ENCODE assay signal across 13 cellular contexts in genomic region chr6:42423244-42423643, GRCh38. TPM values are rescaled to one million over a fixed set of nuclear protein-coding genes. Genes with fewer than 3 reads are reported as not detected.
DNase-seq lines count a peak whose midpoint lies in the region; ATAC-seq and TF ChIP-seq lines count a peak whose summit lies in the region.
"Had no signal": no experiment of that assay in that cellular context is flagged by ENCODE, and none has a peak within 500 bp of the region (broad histone marks: within the 10 kb centered on the region; RNA-seq: fewer than 3 reads in every experiment).

No MANE protein-coding gene starts in this region.

- peak overlapping the region; percentile 72 for H3K27ac Mint-ChIP-seq in activated CD4-positive, alpha-beta memory T cell treated with anti-CD3 and anti-CD28 coated beads for 36 hours
- H3K27ac Mint-ChIP-seq in naive thymus-derived CD4-positive, alpha-beta T cell = peak overlapping the region in 8 of 9 donors; percentile 18 to 89 (median 68)

- peak overlapping the region; percentile 18 for H3K4me3 Mint-ChIP-seq in activated CD4-positive, alpha-beta memory T cell treated with anti-CD3 and anti-CD28 coated beads for 36 hours
- H3K4me3 Mint-ChIP-seq in naive thymus-derived CD4-positive, alpha-beta T cell = peak overlapping the region; percentile 54 to 88 (median 74)

- H3K4me1 ChIP-seq in naive thymus-derived CD4-positive, alpha-beta T cell (ENCODE audit: control insufficient read depth in 2 of 2, insufficient read depth in 2 of 2, low read length in 2 of 2) = peaks cover 34 to 38% of the 10 kb centered on the region in 2 donors

- POLR2A ChIA-PET in activated CD4-positive, alpha-beta memory T cell treated with anti-CD3 and anti-CD28 coated beads for 36 hours (lab: Charles Lee) = interaction anchor here (0.6 to 2.7 kb wide), 7 partner anchors 12 to 98 kb away, joined by 3 to 10 read pairs (median 3); no protein-coding TSS in a partner anchor
- POLR2A ChIA-PET in naive thymus-derived CD4-positive, alpha-beta T cell (lab: Charles Lee) = interaction anchor here (1.2 to 3.1 kb wide), 5 partner anchors 9 to 50 kb away, joined by 6 to 21 read pairs (median 9); partner anchors contain the start of gene TRERF1

- DNase-seq in GM12865 (ENCODE audit: low read depth) (peak; percentile 91), GM20000 (ENCODE audit: low spot score) (peak; percentile 30), NCI-H2171 (lab: John Stamatoyannopoulos, UW) (no peak), HCEC 1CT (no peak), SW480 (ENCODE audit: low spot score) (no peak)
- peak; percentile 74 for DNase-seq in activated CD4-positive, alpha-beta memory T cell treated with anti-CD3 and anti-CD28 coated beads for 36 hours
- DNase-seq in naive thymus-derived CD4-positive, alpha-beta T cell = peak in 1 of 9 donors; percentile 21
- DNase-seq: brain microvascular endothelial cell, NCI-H1048, NCI-H446 treated with DMSO at 0.1 percent for 48 hours, stomach had no signal

- H3K9me3 Mint-ChIP-seq in activated CD4-positive, alpha-beta memory T cell treated with anti-CD3 and anti-CD28 coated beads for 36 hours = no peaks in the 10 kb centered on the region
- no peaks in the 10 kb centered on the region for H3K9me3 Mint-ChIP-seq in naive thymus-derived CD4-positive, alpha-beta T cell

- no peaks in the 10 kb centered on the region for H3K36me3 Mint-ChIP-seq in activated CD4-positive, alpha-beta memory T cell treated with anti-CD3 and anti-CD28 coated beads for 36 hours
- H3K36me3 Mint-ChIP-seq in naive thymus-derived CD4-positive, alpha-beta T cell = peaks cover 0 to 17% (median 9%) of the 10 kb centered on the region in 5 donors

- no peak overlapping the region for H3K4me3 ChIP-seq in GM12865 (ENCODE audit: low read depth, low read length)
- H3K4me3 ChIP-seq in naive thymus-derived CD4-positive, alpha-beta T cell (ENCODE audit: low read length) = peak overlapping the region; percentile 8
- H3K4me3 ChIP-seq: stomach had no signal

- H3K27me3 ChIP-seq in naive thymus-derived CD4-positive, alpha-beta T cell (ENCODE audit: control insufficient read depth in 2 of 2, insufficient read depth in 2 of 2, low read length in 2 of 2) = no peaks in the 10 kb centered on the region
- H3K27me3 ChIP-seq: brain microvascular endothelial cell, stomach had no signal

- H3K9me3 ChIP-seq in naive thymus-derived CD4-positive, alpha-beta T cell (ENCODE audit: control insufficient read depth in 2 of 3, low read length in 3 of 3) = no peaks in the 10 kb centered on the region
- H3K9me3 ChIP-seq: stomach had no signal

- TF ChIP-seq CTCF in GM12865 (IDR thresholded peaks at IDR 0.05; ENCODE audit: insufficient read depth, low read depth, low read length, missing control alignments) = no peak
- TF ChIP-seq CTCF in GM20000 (IDR thresholded peaks at IDR 0.05; ENCODE audit: extremely low read depth, missing control alignments) = no peak

- no peaks in the 10 kb centered on the region for H3K36me3 ChIP-seq in naive thymus-derived CD4-positive, alpha-beta T cell (ENCODE audit: control insufficient read depth in 2 of 3, insufficient read depth in 3 of 3, low read length in 3 of 3)
- H3K36me3 ChIP-seq: brain microvascular endothelial cell, stomach had no signal

- CTCF ChIA-PET in activated CD4-positive, alpha-beta memory T cell treated with anti-CD3 and anti-CD28 coated beads for 36 hours (lab: Charles Lee) = interaction anchor here (0.7 to 1.9 kb wide), 4 partner anchors 9 to 124 kb away, joined by 3 to 12 read pairs (median 4); no protein-coding TSS in a partner anchor
- CTCF ChIA-PET in naive thymus-derived CD4-positive, alpha-beta T cell (lab: Charles Lee) = interaction anchor here (0.7 to 1.2 kb wide), 3 partner anchors 12 to 360 kb away, joined by 3 to 6 read pairs (median 5); no protein-coding TSS in a partner anchor

- intact Hi-C loops in activated CD4-positive, alpha-beta memory T cell treated with anti-CD3 and anti-CD28 coated beads for 36 hours (cut with micrococcal nuclease) = loop anchor here (1.0 to 5.0 kb wide), 3 partner anchors 18 to 99 kb away; no protein-coding TSS in a partner anchor
- intact Hi-C loops in naive thymus-derived CD4-positive, alpha-beta T cell (cut with micrococcal nuclease) = no loop called here

- peaks cover 57% of the 10 kb centered on the region for H3K4me1 Mint-ChIP-seq in activated CD4-positive, alpha-beta memory T cell treated with anti-CD3 and anti-CD28 coated beads for 36 hours (ENCODE audit: low read depth)
- peaks cover 46 to 80% (median 70%) of the 10 kb centered on the region in 7 donors for H3K4me1 Mint-ChIP-seq in naive thymus-derived CD4-positive, alpha-beta T cell

- ATAC-seq in naive thymus-derived CD4-positive, alpha-beta T cell = peak; percentile 26
- no peak for ATAC-seq in GM21717 (IDR thresholded peaks at IDR 0.05; ENCODE audit: unreplicated experiment)

- H3K27ac ChIP-seq in naive thymus-derived CD4-positive, alpha-beta T cell (ENCODE audit: low read depth, low read length) = no peak overlapping the region
- H3K27ac ChIP-seq: brain microvascular endothelial cell, C4-2B, stomach had no signal

- no peaks in the 10 kb centered on the region for H3K27me3 Mint-ChIP-seq in activated CD4-positive, alpha-beta memory T cell treated with anti-CD3 and anti-CD28 coated beads for 36 hours
- no peaks in the 10 kb centered on the region for H3K27me3 Mint-ChIP-seq in naive thymus-derived CD4-positive, alpha-beta T cell

RNA-seq across cellular contexts. Expression of gene TRERF1, which starts 28.5 kb away (rescaled TPM):
- 10 to 100 TPM; 16.3 to 16.7 TPM for total RNA-seq in activated CD4-positive, alpha-beta memory T cell treated with anti-CD3 and anti-CD28 coated beads for 36 hours
- total RNA-seq in naive thymus-derived CD4-positive, alpha-beta T cell = 10 to 100 TPM; 20.7 to 32.4 (median 27.1) TPM
- polyA plus RNA-seq in naive thymus-derived CD4-positive, alpha-beta T cell = 1 to 10 TPM; 4.8 to 7.5 TPM

Comparison
In these comparisons a context has a peak if more than half of its experiments do, and no peak if none do; other contexts are left out.
1. DNase-seq: peak in GM12865 (single experiment), GM20000 (single experiment) and activated CD4-positive, alpha-beta memory T cell treated with anti-CD3 and anti-CD28 coated beads for 36 hours (single experiment); none in NCI-H2171 (single experiment), HCEC 1CT (single experiment) and SW480 (single experiment).